ENCODE assay signal across 1 cellular context in genomic region chr11:115385211-115385610, GRCh38.
TF ChIP-seq lines count a peak whose summit lies in the region.

No MANE protein-coding gene starts in this region.

TF ChIP-seq in SK-N-SH, 30 proteins besides CTCF, POLR2A, EP300 and RAD21 (continued from another document):
- TF ChIP-seq FOSL2 (IDR thresholded peaks at IDR 0.05; ENCODE audit: borderline replicate concordance, low read depth) (no peak), NFIC (IDR thresholded peaks at IDR 0.05; ENCODE audit: borderline replicate concordance) (no peak)
- TF ChIP-seq, protein P1, sequence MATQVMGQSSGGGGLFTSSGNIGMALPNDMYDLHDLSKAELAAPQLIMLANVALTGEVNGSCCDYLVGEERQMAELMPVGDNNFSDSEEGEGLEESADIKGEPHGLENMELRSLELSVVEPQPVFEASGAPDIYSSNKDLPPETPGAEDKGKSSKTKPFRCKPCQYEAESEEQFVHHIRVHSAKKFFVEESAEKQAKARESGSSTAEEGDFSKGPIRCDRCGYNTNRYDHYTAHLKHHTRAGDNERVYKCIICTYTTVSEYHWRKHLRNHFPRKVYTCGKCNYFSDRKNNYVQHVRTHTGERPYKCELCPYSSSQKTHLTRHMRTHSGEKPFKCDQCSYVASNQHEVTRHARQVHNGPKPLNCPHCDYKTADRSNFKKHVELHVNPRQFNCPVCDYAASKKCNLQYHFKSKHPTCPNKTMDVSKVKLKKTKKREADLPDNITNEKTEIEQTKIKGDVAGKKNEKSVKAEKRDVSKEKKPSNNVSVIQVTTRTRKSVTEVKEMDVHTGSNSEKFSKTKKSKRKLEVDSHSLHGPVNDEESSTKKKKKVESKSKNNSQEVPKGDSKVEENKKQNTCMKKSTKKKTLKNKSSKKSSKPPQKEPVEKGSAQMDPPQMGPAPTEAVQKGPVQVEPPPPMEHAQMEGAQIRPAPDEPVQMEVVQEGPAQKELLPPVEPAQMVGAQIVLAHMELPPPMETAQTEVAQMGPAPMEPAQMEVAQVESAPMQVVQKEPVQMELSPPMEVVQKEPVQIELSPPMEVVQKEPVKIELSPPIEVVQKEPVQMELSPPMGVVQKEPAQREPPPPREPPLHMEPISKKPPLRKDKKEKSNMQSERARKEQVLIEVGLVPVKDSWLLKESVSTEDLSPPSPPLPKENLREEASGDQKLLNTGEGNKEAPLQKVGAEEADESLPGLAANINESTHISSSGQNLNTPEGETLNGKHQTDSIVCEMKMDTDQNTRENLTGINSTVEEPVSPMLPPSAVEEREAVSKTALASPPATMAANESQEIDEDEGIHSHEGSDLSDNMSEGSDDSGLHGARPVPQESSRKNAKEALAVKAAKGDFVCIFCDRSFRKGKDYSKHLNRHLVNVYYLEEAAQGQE (IDR thresholded peaks at IDR 0.05; ENCODE audit: low read depth, low read length) = no peak
- TF ChIP-seq, protein P2, sequence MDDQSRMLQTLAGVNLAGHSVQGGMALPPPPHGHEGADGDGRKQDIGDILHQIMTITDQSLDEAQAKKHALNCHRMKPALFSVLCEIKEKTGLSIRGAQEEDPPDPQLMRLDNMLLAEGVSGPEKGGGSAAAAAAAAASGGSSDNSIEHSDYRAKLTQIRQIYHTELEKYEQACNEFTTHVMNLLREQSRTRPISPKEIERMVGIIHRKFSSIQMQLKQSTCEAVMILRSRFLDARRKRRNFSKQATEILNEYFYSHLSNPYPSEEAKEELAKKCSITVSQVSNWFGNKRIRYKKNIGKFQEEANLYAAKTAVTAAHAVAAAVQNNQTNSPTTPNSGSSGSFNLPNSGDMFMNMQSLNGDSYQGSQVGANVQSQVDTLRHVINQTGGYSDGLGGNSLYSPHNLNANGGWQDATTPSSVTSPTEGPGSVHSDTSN (IDR thresholded peaks at IDR 0.05) = no peak
